Comparison of ENCODE assay signal across 25 cellular contexts in genomic region chr4:126338572-126338971, GRCh38.
A peak's percentile ranks its signal among the peaks of the same experiment; 100 is the strongest.
DNase-seq lines count a peak whose midpoint lies in the region; ATAC-seq and TF ChIP-seq lines count a peak whose summit lies in the region.
"Had no signal": no experiment of that assay in that cellular context is flagged by ENCODE, and none has a peak within 500 bp of the region (broad histone marks: within the 10 kb centered on the region; RNA-seq: fewer than 3 reads in every experiment).

No MANE protein-coding gene starts in this region.

- 72% methylated on average over 1 of the region's 1 CpG for WGBS in smooth muscle cell (ENCODE audit: low lambda C conversion rate)

- H3K9me3 ChIP-seq in right atrium auricular region, result no peaks in the 10 kb centered on the region
- no peaks in the 10 kb centered on the region for H3K9me3 ChIP-seq in smooth muscle cell (replicated peaks; ENCODE audit: low read depth)
- H3K9me3 ChIP-seq: BLaER1 treated with 17β-estradiol and CSF1 and Interleukin-3, amounts not matched to agents 10 nM and 100 nM; SJSA1 had no signal

- no peak overlapping the region for H3K27ac Mint-ChIP-seq in type B pancreatic cell
- H3K27ac Mint-ChIP-seq: CD8-positive, alpha-beta T cell; HFFc6; T-helper 1 cell treated with Interleukin-12 subunit alpha and Interleukin-12 subunit beta and Interleukin-4 antibody, amounts not matched to agents 30 μg/mL and 1 μg/mL, for 36 hours had no signal

- H3K4me1 Mint-ChIP-seq in type B pancreatic cell (ENCODE audit: unreplicated experiment), result no peaks in the 10 kb centered on the region

- peak overlapping the region in 1 of 2 donors; percentile 57 for H3K27ac ChIP-seq in right atrium auricular region
- no peak overlapping the region for H3K27ac ChIP-seq in smooth muscle cell (ENCODE audit: low read depth)
- H3K27ac ChIP-seq: BLaER1 treated with 17β-estradiol and CSF1 and Interleukin-3, amounts not matched to agents 10 nM and 100 nM; SJSA1 had no signal

- H3K4me3 Mint-ChIP-seq in type B pancreatic cell, result no peak overlapping the region
- H3K4me3 Mint-ChIP-seq: CD8-positive, alpha-beta T cell; H9; HFFc6; T-helper 1 cell treated with Interleukin-12 subunit alpha and Interleukin-12 subunit beta and Interleukin-4 antibody, amounts not matched to agents 30 μg/mL and 1 μg/mL, for 36 hours had no signal

- H3K36me3 Mint-ChIP-seq in type B pancreatic cell, result no peaks in the 10 kb centered on the region
- H3K36me3 Mint-ChIP-seq: CD8-positive, alpha-beta T cell had no signal

- no peak for DNase-seq in Right ventricle myocardium superior
- DNase-seq in right atrium auricular region (ENCODE audit: low spot score), result no peak
- DNase-seq in NCI-H524 treated with DMSO at 0.1 percent for 48 hours (lab: John Stamatoyannopoulos, UW), result peak; percentile 38
- peak; percentile 5 for DNase-seq in epithelial cell of esophagus (ENCODE audit: low read depth)
- DNase-seq in smooth muscle cell (lab: John Stamatoyannopoulos, UW; ENCODE audit: unreplicated experiment), result no peak
- DNase-seq in iPS-NIHi7 (ENCODE audit: extremely low spot score), result no peak
- no peak for DNase-seq in retina
- no peak for DNase-seq in type B pancreatic cell (ENCODE audit: extremely low spot score, unreplicated experiment)
- DNase-seq: ACHN; Calu3; CD8-positive, alpha-beta T cell; DMS79; H9; HFFc6; MM.1S; NCI-H1048; NCI-H1417 treated with DMSO at 0.1 percent for 48 hours; NCI-H1930; NCI-H226; NCI-H526; OCI-M1 had no signal

- H3K27me3 ChIP-seq in right atrium auricular region, result no peaks in the 10 kb centered on the region
- no peaks in the 10 kb centered on the region for H3K27me3 ChIP-seq in smooth muscle cell (ENCODE audit: low read depth)
- H3K27me3 ChIP-seq: BLaER1 treated with 17β-estradiol and CSF1 and Interleukin-3, amounts not matched to agents 10 nM and 100 nM; SJSA1 had no signal

- H3K9ac ChIP-seq in smooth muscle cell (ENCODE audit: low read depth), result no peak overlapping the region
- H3K9ac ChIP-seq: BLaER1 treated with 17β-estradiol and CSF1 and Interleukin-3, amounts not matched to agents 10 nM and 100 nM had no signal

- intact Hi-C loops in Right ventricle myocardium superior (cut with DNase I), result no loop called here

- H4K20me1 ChIP-seq in smooth muscle cell (ENCODE audit: low read depth), result no peaks in the 10 kb centered on the region
- H4K20me1 ChIP-seq: BLaER1 treated with 17β-estradiol and CSF1 and Interleukin-3, amounts not matched to agents 10 nM and 100 nM had no signal

- H3K4me3 ChIP-seq in right atrium auricular region (no peak overlapping the region), epithelial cell of esophagus (ENCODE audit: low read length) (no peak overlapping the region), smooth muscle cell (no peak overlapping the region)
- H3K4me3 ChIP-seq: BLaER1 treated with 17β-estradiol and CSF1 and Interleukin-3, amounts not matched to agents 10 nM and 100 nM; K562; SJSA1 had no signal

- H3K4me2 ChIP-seq in smooth muscle cell, result no peak overlapping the region
- H3K4me2 ChIP-seq: BLaER1 treated with 17β-estradiol and CSF1 and Interleukin-3, amounts not matched to agents 10 nM and 100 nM had no signal

- no peaks in the 10 kb centered on the region for H3K79me2 ChIP-seq in smooth muscle cell (ENCODE audit: low read depth)

- ATAC-seq in Right ventricle myocardium superior (ENCODE audit: poor library complexity), result peak; percentile 73
- ATAC-seq: CD8-positive, alpha-beta T cell; K562 had no signal

- H2AFZ ChIP-seq in smooth muscle cell (ENCODE audit: low read depth), result peak overlapping the region; percentile 32

- H3K36me3 ChIP-seq in right atrium auricular region, result no peaks in the 10 kb centered on the region
- H3K36me3 ChIP-seq in smooth muscle cell (ENCODE audit: low read depth), result no peaks in the 10 kb centered on the region
- H3K36me3 ChIP-seq: BLaER1 treated with 17β-estradiol and CSF1 and Interleukin-3, amounts not matched to agents 10 nM and 100 nM; SJSA1 had no signal

- H3F3A ChIP-seq in smooth muscle cell (ENCODE audit: low read depth), result no peaks in the 10 kb centered on the region

- no peaks in the 10 kb centered on the region for H3K27me3 Mint-ChIP-seq in type B pancreatic cell

- H3K4me1 ChIP-seq in right atrium auricular region (peaks cover 0 to 8% of the 10 kb centered on the region in 2 donors), smooth muscle cell (ENCODE audit: low read depth) (no peaks in the 10 kb centered on the region)
- H3K4me1 ChIP-seq: SJSA1 had no signal

- no peaks in the 10 kb centered on the region for H3K9me3 Mint-ChIP-seq in type B pancreatic cell
- H3K9me3 Mint-ChIP-seq: H9; T-helper 1 cell treated with Interleukin-12 subunit alpha and Interleukin-12 subunit beta and Interleukin-4 antibody, amounts not matched to agents 30 μg/mL and 1 μg/mL, for 36 hours had no signal

- TF ChIP-seq CTCF in right atrium auricular region (IDR thresholded peaks at IDR 0.05) (no peak), epithelial cell of esophagus (IDR thresholded peaks at IDR 0.05; ENCODE audit: insufficient read depth, low read depth, low read length, missing control alignments) (no peak), smooth muscle cell (IDR thresholded peaks at IDR 0.05; ENCODE audit: borderline replicate concordance, insufficient read depth, poor library complexity, severe bottlenecking) (no peak), type B pancreatic cell (conservative IDR thresholded peaks at IDR 0.05) (no peak)

Comparison
In these comparisons a context has a peak if more than half of its experiments do, and no peak if none do; other contexts are left out.
1. DNase-seq: peak in NCI-H524 treated with DMSO at 0.1 percent for 48 hours (single experiment) and epithelial cell of esophagus (single experiment); none in Right ventricle myocardium superior (single experiment), right atrium auricular region (single experiment), smooth muscle cell (single experiment), iPS-NIHi7 (single experiment), retina (single experiment) and type B pancreatic cell (single experiment).